In the genomic region with DNA sequence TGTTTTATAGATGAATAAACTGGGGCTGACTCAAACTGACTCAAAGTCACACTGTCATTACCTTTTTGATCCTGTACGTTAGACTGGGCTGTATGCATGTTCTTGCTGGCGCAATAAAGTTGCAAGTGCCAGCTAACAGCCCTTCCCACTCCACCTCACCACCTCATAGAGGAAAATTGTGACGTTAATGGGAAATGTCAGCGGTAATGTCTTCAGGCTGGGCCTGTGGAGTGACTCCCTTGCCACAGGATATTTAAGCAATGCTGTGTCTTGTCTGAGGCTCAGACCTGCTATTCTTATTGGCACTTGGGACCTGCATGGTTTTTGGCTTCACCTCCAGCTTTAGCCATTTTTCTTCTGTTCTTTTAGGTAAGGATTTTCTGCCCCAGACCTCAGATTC, we compare ENCODE assay signal across 9 cellular contexts. TPM values are rescaled to one million over a fixed set of nuclear protein-coding genes. Genes with fewer than 3 reads are reported as not detected.
DNase-seq lines count a peak whose midpoint lies in the region; ATAC-seq and TF ChIP-seq lines count a peak whose summit lies in the region.
"Had no signal": no experiment of that assay in that cellular context is flagged by ENCODE, and none has a peak within 500 bp of the region (broad histone marks: within the 10 kb centered on the region; RNA-seq: fewer than 3 reads in every experiment).

No MANE protein-coding gene starts in this region.

- H3K9ac ChIP-seq in mesendoderm (ENCODE audit: low read length), result peak overlapping the region; percentile 47

- no peak overlapping the region for H2BK120ac ChIP-seq in mesendoderm (ENCODE audit: low read depth, low read length)

- peak overlapping the region; percentile 42 for H3K4me3 Mint-ChIP-seq in activated CD4-positive, alpha-beta T cell treated with anti-CD3 and anti-CD28 coated beads, Interleukin-2, amount 10 ng/mL, durations not matched to agents 24 days and 14 days

- peak overlapping the region; percentile 77 for H3K56ac ChIP-seq in mesendoderm (ENCODE audit: low read length)

- intact Hi-C loops in activated CD4-positive, alpha-beta T cell treated with anti-CD3 and anti-CD28 coated beads, Interleukin-2, amount 10 ng/mL, durations not matched to agents 24 days and 14 days (cut with micrococcal nuclease), result loop anchor here (1.0 to 5.0 kb wide), 3 partner anchors 40 to 195 kb away; partner anchors contain the start of genes HYCC2, NDUFB3 and ORC2
- intact Hi-C loops in adrenal gland (cut with DNase I), result loop anchor here in 1 of 2 donors (5.0 to 10.0 kb wide), 3 partner anchors 40 to 193 kb away; partner anchors contain the start of genes CFLAR, HYCC2, NDUFB3 and ORC2

- peak overlapping the region; percentile 46 for H3K18ac ChIP-seq in mesendoderm (ENCODE audit: low read length)

- no peaks in the 10 kb centered on the region for H3K79me1 ChIP-seq in mesendoderm (ENCODE audit: low read length)

- H3K4me3 ChIP-seq in adrenal gland, result peak overlapping the region in 1 of 4 donors; percentile 4
- no peak overlapping the region for H3K4me3 ChIP-seq in mesendoderm (ENCODE audit: low read length)

- peak overlapping the region; percentile 77 for H3K27ac Mint-ChIP-seq in activated CD4-positive, alpha-beta T cell treated with anti-CD3 and anti-CD28 coated beads, Interleukin-2, amount 10 ng/mL, durations not matched to agents 24 days and 14 days

- no peak overlapping the region for H4K8ac ChIP-seq in mesendoderm (ENCODE audit: low read depth, low read length)

- H3K27ac ChIP-seq in adrenal gland (peak overlapping the region; percentile 56 to 86 (median 72)), mesendoderm (ENCODE audit: low read depth, low read length) (peak overlapping the region; percentile 46)
- H3K27ac ChIP-seq: C4-2B had no signal

- H3K4me2 ChIP-seq in mesendoderm (ENCODE audit: low read length), result no peak overlapping the region

- no peak for TF ChIP-seq CTCF in adrenal gland (IDR thresholded peaks at IDR 0.05)

- H2BK5ac ChIP-seq in mesendoderm (ENCODE audit: low read length), result peak overlapping the region; percentile 18

- peak overlapping the region; percentile 3 for H2BK15ac ChIP-seq in mesendoderm (replicated peaks; ENCODE audit: low read depth)

- H3K9me3 Mint-ChIP-seq in activated CD4-positive, alpha-beta T cell treated with anti-CD3 and anti-CD28 coated beads, Interleukin-2, amount 10 ng/mL, durations not matched to agents 24 days and 14 days, result no peaks in the 10 kb centered on the region

- DNase-seq in activated CD4-positive, alpha-beta T cell treated with anti-CD3 and anti-CD28 coated beads, Interleukin-2, amount 10 ng/mL, durations not matched to agents 24 days and 14 days, result no peak
- no peak for DNase-seq in activated CD4-positive, alpha-beta T cell treated with anti-CD3 and anti-CD28 coated beads, Interleukin-2, amount 50 U/mL, for 4 hours
- DNase-seq in adrenal gland (no peak), mesendoderm (no peak), NCI-H1092 (lab: John Stamatoyannopoulos, UW) (no peak), LoVo (ENCODE audit: low spot score) (no peak), NCI-H69 (lab: John Stamatoyannopoulos, UW) (no peak)

- peaks cover 0 to 82% of the 10 kb centered on the region in 2 donors for H3K36me3 ChIP-seq in adrenal gland (replicated peaks in 1 of 2)
- no peaks in the 10 kb centered on the region for H3K36me3 ChIP-seq in mesendoderm (ENCODE audit: control insufficient read depth, insufficient read depth, low read length)

- H4K5ac ChIP-seq in mesendoderm (ENCODE audit: low read length), result peak overlapping the region; percentile 7

- 49 to 63% (median 50%) methylated on average over 3 to 4 of the region's 4 CpGs for WGBS in adrenal gland, 4 donors
- no CpG with 5 or more reads among the region's 4 CpGs for WGBS in mesendoderm (ENCODE audit: extremely low coverage, insufficient coverage, low lambda C conversion rate)

- H3K27me3 ChIP-seq in adrenal gland, result no peaks in the 10 kb centered on the region
- no peaks in the 10 kb centered on the region for H3K27me3 ChIP-seq in mesendoderm (ENCODE audit: insufficient read depth, low read length, poor library complexity)

- no peaks in the 10 kb centered on the region for H3K27me3 Mint-ChIP-seq in activated CD4-positive, alpha-beta T cell treated with anti-CD3 and anti-CD28 coated beads, Interleukin-2, amount 10 ng/mL, durations not matched to agents 24 days and 14 days

- H2AK5ac ChIP-seq in mesendoderm (ENCODE audit: low read length), result no peak overlapping the region

- H3K23ac ChIP-seq in mesendoderm (ENCODE audit: low read length), result no peak overlapping the region

- ATAC-seq in HG03520 (IDR thresholded peaks at IDR 0.05; ENCODE audit: unreplicated experiment), result peak; percentile 21

- H3K9me3 ChIP-seq in adrenal gland (replicated peaks in 1 of 3), result no peaks in the 10 kb centered on the region

- peaks cover 73% of the 10 kb centered on the region for H3K36me3 Mint-ChIP-seq in activated CD4-positive, alpha-beta T cell treated with anti-CD3 and anti-CD28 coated beads, Interleukin-2, amount 10 ng/mL, durations not matched to agents 24 days and 14 days (ENCODE audit: low read depth)

- TF ChIP-seq POLR2A in adrenal gland (IDR thresholded peaks at IDR 0.05), result no peak

- peak overlapping the region; percentile 43 for H3K4ac ChIP-seq in mesendoderm (ENCODE audit: low read depth, low read length)

- peaks cover 18% of the 10 kb centered on the region for H3K4me1 Mint-ChIP-seq in activated CD4-positive, alpha-beta T cell treated with anti-CD3 and anti-CD28 coated beads, Interleukin-2, amount 10 ng/mL, durations not matched to agents 24 days and 14 days

- no peaks in the 10 kb centered on the region for H3K79me2 ChIP-seq in mesendoderm (ENCODE audit: control insufficient read depth, insufficient read depth, low read length)

- H3K4me1 ChIP-seq in adrenal gland (replicated peaks in 1 of 2) (peaks cover 17 to 41% of the 10 kb centered on the region in 2 donors), mesendoderm (ENCODE audit: control insufficient read depth, low read depth, low read length) (peaks cover 4% of the 10 kb centered on the region)

RNA-seq across cellular contexts. Expression of gene CASP10, which starts 25.2 kb away (rescaled TPM):
- 12.7 and 13.1 TPM in 2 replicates for total RNA-seq in activated CD4-positive, alpha-beta T cell treated with anti-CD3 and anti-CD28 coated beads, Interleukin-2, amount 10 ng/mL, durations not matched to agents 24 days and 14 days
- 10 to 100 TPM in 1 of 8 donors, 1 to 10 TPM in 7; 3.3 to 12.8 (median 5.3) TPM for total RNA-seq in adrenal gland
- 1 to 10 TPM; 2.5 to 4.7 (median 2.5) TPM for polyA plus RNA-seq in adrenal gland
- 2.7 TPM for polyA plus RNA-seq in mesendoderm (2013, experiment 1 of 2)
- 2.8 TPM for polyA plus RNA-seq in mesendoderm (2013, experiment 2 of 2)

RNA-seq across cellular contexts. Expression of gene CFLAR, which starts 41.7 kb away (rescaled TPM):
- total RNA-seq in activated CD4-positive, alpha-beta T cell treated with anti-CD3 and anti-CD28 coated beads, Interleukin-2, amount 10 ng/mL, durations not matched to agents 24 days and 14 days, result 402 and 415 TPM in 2 replicates
- 100 to 1,000 TPM in 5 of 8 donors, 10 to 100 TPM in 3; 62.8 to 267 (median 123) TPM for total RNA-seq in adrenal gland
- polyA plus RNA-seq in adrenal gland, result 10 to 100 TPM; 47.1 to 90.7 (median 53.6) TPM
- 5.4 TPM for polyA plus RNA-seq in mesendoderm (2013, experiment 1 of 2)
- 5.5 TPM for polyA plus RNA-seq in mesendoderm (2013, experiment 2 of 2)
